In genomic region chr20:496126-496696, GRCh38 we compare ENCODE assay signal across 14 cellular contexts. TPM values are rescaled to one million over a fixed set of nuclear protein-coding genes. Genes with fewer than 3 reads are reported as not detected.
DNase-seq lines count a peak whose midpoint lies in the region; TF ChIP-seq lines count a peak whose summit lies in the region.
"Had no signal": no experiment of that assay in that cellular context is flagged by ENCODE, and none has a peak within 500 bp of the region (broad histone marks: within the 10 kb centered on the region; RNA-seq: fewer than 3 reads in every experiment).

No MANE protein-coding gene starts in this region.

- H3K4me3 Mint-ChIP-seq in brain = no peak overlapping the region

- no peaks in the 10 kb centered on the region for H3K27me3 Mint-ChIP-seq in brain

- no peak for TF ChIP-seq CTCF in brain (conservative IDR thresholded peaks at IDR 0.05)

- H3K4me1 ChIP-seq in GM23248 (ENCODE audit: insufficient read depth) (no peaks in the 10 kb centered on the region), skeletal muscle tissue (ENCODE audit: control insufficient read depth in 3 of 3, insufficient read depth in 3 of 3, low read length in 3 of 3) (peaks cover 7 to 14% (median 8%) of the 10 kb centered on the region in 3 donors)
- H3K4me1 ChIP-seq: Caco-2 had no signal

- H3K9me3 ChIP-seq in GM23248 (ENCODE audit: low read depth) (no peaks in the 10 kb centered on the region), skeletal muscle tissue (ENCODE audit: control insufficient read depth in 3 of 3, low read length in 3 of 3) (no peaks in the 10 kb centered on the region)
- H3K9me3 ChIP-seq: Caco-2 had no signal

- DNase-seq in GM23248 (peak; percentile 55), iris pigment epithelial cell (ENCODE audit: low read depth) (peak; percentile 85), GF-D8 (lab: John Stamatoyannopoulos, UW) (no peak), DMS53 (lab: John Stamatoyannopoulos, UW) (no peak)
- DNase-seq in activated T-cell treated with anti-CD3 and anti-CD28 coated beads, Interleukin-2, amount 50 U/mL, for 1 hour = no peak
- DNase-seq in activated effector memory CD4-positive, alpha-beta T cell treated with Interleukin-2 at 50 U/mL for 16 hours = no peak
- DNase-seq: activated T-cell treated with anti-CD3 and anti-CD28 coated beads for 4 hours, aorta, Caco-2, NCI-H187 treated with DMSO at 0.1 percent for 48 hours, retina, substantia nigra had no signal

- in situ Hi-C loops in GM23248 (cut with MboI) = no loop called here

- H3K4me3 ChIP-seq in GM23248 (no peak overlapping the region), skeletal muscle tissue (ENCODE audit: low read length in 3 of 3) (no peak overlapping the region)

- H3K4me2 ChIP-seq in GM23248 (ENCODE audit: unreplicated experiment) = no peak overlapping the region

- no peaks in the 10 kb centered on the region for H3K9me2 ChIP-seq in GM23248 (ENCODE audit: insufficient read depth)

- H3K4me1 Mint-ChIP-seq in brain = no peaks in the 10 kb centered on the region

- peak overlapping the region; percentile 36 for H3K27ac ChIP-seq in GM23248
- peak overlapping the region; percentile 65 for H3K27ac ChIP-seq in skeletal muscle tissue (ENCODE audit: low read depth, low read length)

- H3K27me3 ChIP-seq in GM23248 (replicated peaks; ENCODE audit: insufficient read depth) (no peaks in the 10 kb centered on the region), skeletal muscle tissue (ENCODE audit: control insufficient read depth in 3 of 3, insufficient read depth in 3 of 3, low read length in 3 of 3) (no peaks in the 10 kb centered on the region)

- peak overlapping the region in 3 of 5 experiments; percentile 50 to 68 (median 64) for H3K27ac Mint-ChIP-seq in brain

- H3K36me3 ChIP-seq in GM23248 (ENCODE audit: low read depth) (peaks cover 73% of the 10 kb centered on the region), skeletal muscle tissue (ENCODE audit: control insufficient read depth in 3 of 3, insufficient read depth in 3 of 3, low read length in 3 of 3) (peaks cover 16 to 38% (median 30%) of the 10 kb centered on the region in 3 donors)

- peaks cover 6% of the 10 kb centered on the region; the same call in 1 of the 2 replicates for H3F3A ChIP-seq in GM23248 (ENCODE audit: insufficient read depth)

- peaks cover 8% of the 10 kb centered on the region for H3K79me2 ChIP-seq in GM23248 (ENCODE audit: insufficient read depth)

- no peaks in the 10 kb centered on the region for H3K9me3 Mint-ChIP-seq in brain

- no peak overlapping the region for H3K9ac ChIP-seq in GM23248
- peak overlapping the region; percentile 3 to 37 (median 35) for H3K9ac ChIP-seq in skeletal muscle tissue (ENCODE audit: low read depth in 1 of 3, low read length in 3 of 3)

- peaks cover 82% of the 10 kb centered on the region for H3K36me3 Mint-ChIP-seq in brain

- no peaks in the 10 kb centered on the region for H4K20me1 ChIP-seq in GM23248 (ENCODE audit: insufficient read depth)

- no peak overlapping the region for H2AFZ ChIP-seq in GM23248

- 2 to 24% methylated on average over 2 of the region's 2 CpGs for WGBS in GM23248 (ENCODE audit: low coverage in 1 of 2, low lambda C conversion rate in 2 of 2, missing lambda C conversion rate in 2 of 2), 2 experiments

RNA-seq across cellular contexts. Expression of gene TBC1D20, which starts 33.9 kb away (rescaled TPM):
- total RNA-seq in GM23248 (2014; rRNA removed; shearing (Covaris generic)) = 43.3 and 51.4 TPM in 2 replicates
- 31.0 and 33.0 TPM in 2 replicates for polyA plus RNA-seq in GM23248 (2016; fragmentation: Nextera tagmentation; extraction: Ambion mirVana)
- polyA plus RNA-seq in brain (ENCODE audit: insufficient read depth, low read depth, low replicate concordance) = 32.2 TPM
- 14.1 TPM for total RNA-seq in skeletal muscle tissue

RNA-seq across cellular contexts. Expression of gene CSNK2A1, which starts 47.4 kb away (rescaled TPM):
- total RNA-seq in GM23248 (2014; rRNA removed; shearing (Covaris generic)) = 98.8 and 110 TPM in 2 replicates
- polyA plus RNA-seq in GM23248 (2016; fragmentation: Nextera tagmentation; extraction: Ambion mirVana) (69.0 and 74.4 TPM in 2 replicates), brain (ENCODE audit: insufficient read depth, low read depth, low replicate concordance) (120 TPM)
- total RNA-seq in skeletal muscle tissue = 112 TPM

Comparison
In these comparisons a context has a peak if more than half of its experiments do, and no peak if none do; other contexts are left out.
1. DNase-seq: peak in GM23248 (single experiment) and iris pigment epithelial cell (single experiment); none in activated T-cell treated with anti-CD3 and anti-CD28 coated beads, Interleukin-2, amount 50 U/mL, for 1 hour (single experiment), GF-D8 (single experiment), activated effector memory CD4-positive, alpha-beta T cell treated with Interleukin-2 at 50 U/mL for 16 hours (single experiment) and DMS53 (single experiment).